25 cellular contexts compared by ENCODE assay signal in genomic region chr18:989423-989822, GRCh38.
"Had no signal": no experiment of that assay in that cellular context is flagged by ENCODE, and none has a peak within 500 bp of the region (broad histone marks: within the 10 kb centered on the region; RNA-seq: fewer than 3 reads in every experiment).

No MANE protein-coding gene starts in this region.

- H3K27me3 ChIP-seq: neutrophil, pancreas, right atrium auricular region, right lobe of liver, sigmoid colon, stomach, thyroid gland, transverse colon, upper lobe of right lung, vagina had no signal

- H3K4me1 ChIP-seq: pancreas, prostate gland, right lobe of liver, sigmoid colon, stomach, thyroid gland, transverse colon, upper lobe of right lung, vagina had no signal

- ATAC-seq: naive thymus-derived CD8-positive, alpha-beta T cell; natural killer cell treated with Interleukin-12 subunit alpha and Interleukin-12 subunit beta and Interleukin-15 and Interleukin-18, amount 100 ng/mL, for 72 hours; pancreas; right lobe of liver; stimulated activated effector memory CD8-positive, alpha-beta T cell treated with anti-CD3 and anti-CD28 coated beads, Interleukin-12 subunit alpha, Interleukin-12 subunit beta, amount 100 ng/mL, for 72 hours; stimulated activated naive B cell treated with anti-CD40 and anti-IgM and Interleukin-4, amounts not matched to agents 10 μg/mL and 1 μg/mL and 100 μg/mL, for 72 hours; upper lobe of right lung had no signal

- H3K36me3 ChIP-seq: neutrophil, pancreas, prostate gland, right atrium auricular region, right lobe of liver, sigmoid colon, stomach, thoracic aorta, thyroid gland, transverse colon, upper lobe of right lung, vagina had no signal

- H3K9me3 ChIP-seq: neutrophil, pancreas, prostate gland, right lobe of liver, sigmoid colon, thoracic aorta, thyroid gland, upper lobe of right lung, vagina had no signal

- DNase-seq: naive thymus-derived CD8-positive, alpha-beta T cell; nephron progenitor cell; nucleus accumbens; pancreas; retina; right lobe of liver; sigmoid colon; small intestine; stimulated activated CD4-positive, alpha-beta T cell treated with anti-CD3 and anti-CD28 coated beads, Interleukin-15, amount 100 ng/mL, for 24 hours; stimulated activated CD4-positive, alpha-beta T cell treated with anti-CD3 and anti-CD28 coated beads, Interleukin-2, amount 100 ng/mL, for 24 hours; stimulated activated CD4-positive, alpha-beta T cell treated with anti-CD3 and anti-CD28 coated beads, Interleukin-2, amount 100 ng/mL, for 48 hours; stimulated activated CD4-positive, alpha-beta T cell treated with anti-CD3 and anti-CD28 coated beads, Interleukin-4, amount 100 ng/mL, for 24 hours; stimulated activated naive B cell treated with anti-CD40 and anti-IgM and Interleukin-4, amounts not matched to agents 10 μg/mL and 1 μg/mL and 100 μg/mL, for 72 hours; stimulated activated naive CD4-positive, alpha-beta T cell treated with Interleukin-2 at 50 U/mL for 16 hours; stomach; thyroid gland; transverse colon; upper lobe of right lung had no signal

- H3K4me3 ChIP-seq: pancreas, prostate gland, right atrium auricular region, right lobe of liver, sigmoid colon, stomach, thoracic aorta, thyroid gland, transverse colon, upper lobe of right lung, vagina had no signal

- FAIRE-seq: pancreas, small intestine had no signal

- H3K27ac ChIP-seq: neutrophil, pancreas, prostate gland, right atrium auricular region, right lobe of liver, sigmoid colon, stomach, thyroid gland, transverse colon, upper lobe of right lung, vagina had no signal
